Comparison of ENCODE assay signal across 17 cellular contexts in the genomic region with DNA sequence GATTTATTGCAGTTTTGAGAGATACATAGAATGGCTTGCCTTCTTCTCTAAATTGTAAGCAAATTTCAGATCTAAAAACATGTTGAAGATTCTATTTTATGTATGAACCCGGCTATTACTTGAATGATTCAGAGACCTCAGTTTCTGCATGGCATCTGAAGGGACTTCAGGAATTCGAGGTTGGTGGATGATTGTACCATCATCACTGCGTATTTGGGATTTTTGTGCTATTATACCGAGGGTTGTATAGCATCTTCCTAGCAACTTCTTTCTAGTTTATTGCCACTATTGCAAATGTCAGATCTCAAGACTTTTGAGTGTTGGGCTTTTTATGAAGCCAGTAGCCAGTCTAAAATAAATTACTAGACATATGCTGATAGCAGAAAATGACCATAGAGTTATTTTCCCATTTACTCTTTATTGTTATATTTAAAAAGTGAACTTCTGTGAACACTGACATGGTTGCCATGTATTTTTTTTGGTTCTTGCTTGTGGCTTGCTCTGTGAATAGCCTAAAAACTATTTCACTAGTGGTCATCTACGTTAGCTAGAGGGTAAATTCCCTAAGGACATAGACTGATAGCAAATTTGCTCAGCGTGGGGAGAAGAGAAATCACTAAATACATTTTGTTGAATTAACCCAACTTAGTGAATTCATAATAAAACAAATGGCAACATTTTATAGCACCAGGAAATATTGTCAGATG.
"Had no signal": no experiment of that assay in that cellular context is flagged by ENCODE, and none has a peak within 500 bp of the region (broad histone marks: within the 10 kb centered on the region; RNA-seq: fewer than 3 reads in every experiment).

No MANE protein-coding gene starts in this region.

- H3K4me1 Mint-ChIP-seq: activated CD4-positive, alpha-beta T cell treated with anti-CD3 and anti-CD28 coated beads, Interleukin-2, amount 10 ng/mL, durations not matched to agents 7 days and 5 days; endodermal cell; naive thymus-derived CD8-positive, alpha-beta T cell had no signal

- H3K9me3 ChIP-seq: transverse colon had no signal

- H3K36me3 ChIP-seq: transverse colon had no signal

- DNase-seq: activated CD4-positive, alpha-beta T cell treated with anti-CD3 and anti-CD28 coated beads, Interleukin-2, amount 10 ng/mL, durations not matched to agents 7 days and 5 days; activated CD8-positive, alpha-beta memory T cell treated with anti-CD3 and anti-CD28 coated beads, Interleukin-2, amount 50 U/mL, for 48 hours; activated gamma-delta T cell; activated naive CD8-positive, alpha-beta T cell treated with anti-CD3 and anti-CD28 coated beads for 36 hours; activated T-cell treated with anti-CD3 and anti-CD28 coated beads, Interleukin-2, amount 50 U/mL, for 72 hours; amygdala; dermis blood vessel endothelial cell; endodermal cell; erythroblast; naive thymus-derived CD8-positive, alpha-beta T cell; stimulated activated CD4-positive, alpha-beta T cell treated with anti-CD3 and anti-CD28 coated beads, Interleukin-15, amount 100 ng/mL, for 24 hours; stimulated activated CD4-positive, alpha-beta T cell treated with anti-CD3 and anti-CD28 coated beads, Interleukin-4, amount 100 ng/mL, for 1 hour; stimulated activated naive CD4-positive, alpha-beta T cell treated with Interleukin-2 at 50 U/mL for 16 hours; transverse colon had no signal

- H3K36me3 Mint-ChIP-seq: activated naive CD8-positive, alpha-beta T cell treated with anti-CD3 and anti-CD28 coated beads for 36 hours had no signal

- H3K4me2 ChIP-seq: hepatocyte had no signal

- H3K27ac Mint-ChIP-seq: activated CD4-positive, alpha-beta T cell treated with anti-CD3 and anti-CD28 coated beads, Interleukin-2, amount 10 ng/mL, durations not matched to agents 7 days and 5 days; activated naive CD8-positive, alpha-beta T cell treated with anti-CD3 and anti-CD28 coated beads for 36 hours; activated T-cell treated with anti-CD3 and anti-CD28 coated beads, Interleukin-2, amount 50 U/mL, for 72 hours; endodermal cell; naive thymus-derived CD8-positive, alpha-beta T cell; T-helper 2 cell treated with Interferon-gamma antibody and Interleukin-4, amounts not matched to agents 5 μg/mL and 100 μg/mL, for 36 hours had no signal

- H3K9me3 Mint-ChIP-seq: activated naive CD8-positive, alpha-beta T cell treated with anti-CD3 and anti-CD28 coated beads for 36 hours; endodermal cell had no signal

- H3K4me3 Mint-ChIP-seq: activated CD4-positive, alpha-beta T cell treated with anti-CD3 and anti-CD28 coated beads, Interleukin-2, amount 10 ng/mL, durations not matched to agents 7 days and 5 days; activated naive CD8-positive, alpha-beta T cell treated with anti-CD3 and anti-CD28 coated beads for 36 hours; activated T-cell treated with anti-CD3 and anti-CD28 coated beads, Interleukin-2, amount 50 U/mL, for 72 hours; endodermal cell; naive thymus-derived CD8-positive, alpha-beta T cell; T-helper 2 cell treated with Interferon-gamma antibody and Interleukin-4, amounts not matched to agents 5 μg/mL and 100 μg/mL, for 36 hours had no signal

- H2AFZ ChIP-seq: hepatocyte had no signal

- H3K27me3 ChIP-seq: hepatocyte, transverse colon had no signal

- H3K4me3 ChIP-seq: hepatocyte, transverse colon had no signal

- ATAC-seq: activated T-cell treated with anti-CD3 and anti-CD28 coated beads, Interleukin-2, amount 50 U/mL, for 72 hours; left lobe of liver; naive thymus-derived CD8-positive, alpha-beta T cell had no signal

- H3K4me1 ChIP-seq: transverse colon had no signal

- H3K27ac ChIP-seq: hepatocyte, transverse colon had no signal

- H3K27me3 Mint-ChIP-seq: activated naive CD8-positive, alpha-beta T cell treated with anti-CD3 and anti-CD28 coated beads for 36 hours; naive thymus-derived CD8-positive, alpha-beta T cell had no signal
